Comparison of ENCODE assay signal across 12 cellular contexts in genomic region chr1:116754203-116754977, GRCh38. TPM values are rescaled to one million over a fixed set of nuclear protein-coding genes. Genes with fewer than 3 reads are reported as not detected.
A peak's percentile ranks its signal among the peaks of the same experiment; 100 is the strongest.
DNase-seq lines count a peak whose midpoint lies in the region; ATAC-seq and TF ChIP-seq lines count a peak whose summit lies in the region.
"Had no signal": no experiment of that assay in that cellular context is flagged by ENCODE, and none has a peak within 500 bp of the region (broad histone marks: within the 10 kb centered on the region; RNA-seq: fewer than 3 reads in every experiment).

Gene CD2, plus strand, starts transcription at chr1:116754430. Its CDS starts 63 bp downstream, at chr1:116754493.

- no peaks in the 10 kb centered on the region for H3K36me3 ChIP-seq in colonic mucosa

- ATAC-seq in HG02571 (IDR thresholded peaks at IDR 0.05; ENCODE audit: unreplicated experiment) (no peak), HG02981 (IDR thresholded peaks at IDR 0.05; ENCODE audit: unreplicated experiment) (no peak)

- no peak for TF ChIP-seq POLR2A in NB4 (IDR thresholded peaks at IDR 0.05; ENCODE audit: extremely low read depth, insufficient read length)

- H3K4me1 Mint-ChIP-seq in activated CD4-positive, alpha-beta T cell treated with anti-CD3 and anti-CD28 coated beads, Interleukin-2, amount 10 ng/mL, durations not matched to agents 24 days and 14 days = peaks cover 27% of the 10 kb centered on the region
- H3K4me1 Mint-ChIP-seq in HFFc6 (ENCODE audit: low read depth) = no peaks in the 10 kb centered on the region
- H3K4me1 Mint-ChIP-seq: mesothelial cell of epicardium had no signal

- no peaks in the 10 kb centered on the region for H3K4me1 ChIP-seq in colonic mucosa

- H3K9me3 ChIP-seq in colonic mucosa = no peaks in the 10 kb centered on the region

- no peak within 1 kb of the TSS for H3K4me3 ChIP-seq in NB4 (ENCODE audit: low read depth, low read length)
- peak within 1 kb of the TSS; percentile 12 for H3K4me3 ChIP-seq in colonic mucosa

- H3K9me3 Mint-ChIP-seq in activated CD4-positive, alpha-beta T cell treated with anti-CD3 and anti-CD28 coated beads, Interleukin-2, amount 10 ng/mL, durations not matched to agents 24 days and 14 days = peaks cover 5% of the 10 kb centered on the region
- no peaks in the 10 kb centered on the region for H3K9me3 Mint-ChIP-seq in HFFc6
- H3K9me3 Mint-ChIP-seq: mesothelial cell of epicardium had no signal

- peak within 1 kb of the TSS; percentile 98 for H3K4me3 Mint-ChIP-seq in activated CD4-positive, alpha-beta T cell treated with anti-CD3 and anti-CD28 coated beads, Interleukin-2, amount 10 ng/mL, durations not matched to agents 24 days and 14 days
- H3K4me3 Mint-ChIP-seq in HFFc6 = no peak within 1 kb of the TSS
- H3K4me3 Mint-ChIP-seq: endodermal cell, mesothelial cell of epicardium had no signal

- peak; percentile 42 for DNase-seq in NB4 (ENCODE audit: low read depth)
- peak; percentile 89 for DNase-seq in activated CD4-positive, alpha-beta T cell treated with anti-CD3 and anti-CD28 coated beads, Interleukin-2, amount 10 ng/mL, durations not matched to agents 24 days and 14 days
- DNase-seq in colonic mucosa = no peak
- peak; percentile 62 for DNase-seq in stimulated activated CD8-positive, alpha-beta memory T cell treated with anti-CD3 and anti-CD28 coated beads, Interleukin-4, amount 100 ng/mL, for 48 hours
- no peak for DNase-seq in T1000 (lab: John Stamatoyannopoulos, UW)
- DNase-seq in HFFc6 = no peak
- DNase-seq: endodermal cell, hippocampal formation, NCI-H2227 treated with DMSO at 0.1 percent for 48 hours had no signal

- intact Hi-C loops in activated CD4-positive, alpha-beta T cell treated with anti-CD3 and anti-CD28 coated beads, Interleukin-2, amount 10 ng/mL, durations not matched to agents 24 days and 14 days (cut with micrococcal nuclease) = loop anchor here (1.0 to 5.0 kb wide), 5 partner anchors 9 to 377 kb away; partner anchors contain the start of gene TTF2
- intact Hi-C loops in colonic mucosa (cut with DNase I) = no loop called here

- H3K27ac Mint-ChIP-seq in activated CD4-positive, alpha-beta T cell treated with anti-CD3 and anti-CD28 coated beads, Interleukin-2, amount 10 ng/mL, durations not matched to agents 24 days and 14 days = peak within 1 kb of the TSS; percentile 97
- H3K27ac Mint-ChIP-seq in HFFc6 = no peak within 1 kb of the TSS
- H3K27ac Mint-ChIP-seq: endodermal cell, mesothelial cell of epicardium had no signal

- TF ChIP-seq CTCF in NB4 (IDR thresholded peaks at IDR 0.05; ENCODE audit: low read depth, low read length) (no peak), colonic mucosa (IDR thresholded peaks at IDR 0.05) (no peak), HFFc6 (IDR thresholded peaks at IDR 0.05) (no peak)

- peak within 1 kb of the TSS in 1 of 2 donors; percentile 37 for H3K9ac ChIP-seq in colonic mucosa (ENCODE audit: low read depth in 2 of 2, low read length in 2 of 2)

- H3K27me3 Mint-ChIP-seq in activated CD4-positive, alpha-beta T cell treated with anti-CD3 and anti-CD28 coated beads, Interleukin-2, amount 10 ng/mL, durations not matched to agents 24 days and 14 days = no peaks in the 10 kb centered on the region
- H3K27me3 Mint-ChIP-seq in HFFc6 (ENCODE audit: insufficient read depth) = peaks cover 8% of the 10 kb centered on the region

- H3K27ac ChIP-seq in colonic mucosa = peak within 1 kb of the TSS; percentile 36

- no peaks in the 10 kb centered on the region for H3K27me3 ChIP-seq in colonic mucosa

- H3K36me3 Mint-ChIP-seq in activated CD4-positive, alpha-beta T cell treated with anti-CD3 and anti-CD28 coated beads, Interleukin-2, amount 10 ng/mL, durations not matched to agents 24 days and 14 days (ENCODE audit: low read depth) = peaks cover 60% of the 10 kb centered on the region
- H3K36me3 Mint-ChIP-seq in HFFc6 (ENCODE audit: low read depth) = no peaks in the 10 kb centered on the region
- H3K36me3 Mint-ChIP-seq: mesothelial cell of epicardium had no signal

RNA-seq across cellular contexts. Expression of gene CD2, which starts in this region (rescaled TPM):
- 500 and 501 TPM in 2 replicates for total RNA-seq in activated CD4-positive, alpha-beta T cell treated with anti-CD3 and anti-CD28 coated beads, Interleukin-2, amount 10 ng/mL, durations not matched to agents 24 days and 14 days
- total RNA-seq in colonic mucosa = 1 to 10 TPM; 2.9 to 3.8 TPM
- not detected for total RNA-seq in HFFc6 (2021; fragmentation: NEBNext Ultra II Directional; extraction: Animal tissue kit (Norgen Biotek cat#: 25700))
- total RNA-seq: endodermal cell, mesothelial cell of epicardium had no signal

Comparison
In these comparisons a context has a peak if more than half of its experiments do, and no peak if none do; other contexts are left out.
1. RNA of gene CD2 (total RNA-seq): 500 to 501 TPM in activated CD4-positive, alpha-beta T cell treated with anti-CD3 and anti-CD28 coated beads, Interleukin-2, amount 10 ng/mL, durations not matched to agents 24 days and 14 days; 2.9 to 3.8 TPM in colonic mucosa and not detected in HFFc6; every median in the first group is over 100 times any median in the second.
2. DNase-seq: peak in NB4 (single experiment), activated CD4-positive, alpha-beta T cell treated with anti-CD3 and anti-CD28 coated beads, Interleukin-2, amount 10 ng/mL, durations not matched to agents 24 days and 14 days (single experiment) and stimulated activated CD8-positive, alpha-beta memory T cell treated with anti-CD3 and anti-CD28 coated beads, Interleukin-4, amount 100 ng/mL, for 48 hours (single experiment); none in colonic mucosa (single experiment), T1000 (single experiment) and HFFc6 (single experiment).